15 cellular contexts compared by ENCODE assay signal in genomic region chr21:16243396-16243795, GRCh38.
A peak's percentile ranks its signal among the peaks of the same experiment; 100 is the strongest.
DNase-seq lines count a peak whose midpoint lies in the region; ATAC-seq and TF ChIP-seq lines count a peak whose summit lies in the region.
"Had no signal": no experiment of that assay in that cellular context is flagged by ENCODE, and none has a peak within 500 bp of the region (broad histone marks: within the 10 kb centered on the region; RNA-seq: fewer than 3 reads in every experiment).

No MANE protein-coding gene starts in this region.

- no peaks in the 10 kb centered on the region for H3K27me3 Mint-ChIP-seq in naive thymus-derived CD8-positive, alpha-beta T cell
- H3K27me3 Mint-ChIP-seq: CD4-positive, alpha-beta memory T cell had no signal

- H3K36me3 Mint-ChIP-seq in naive thymus-derived CD8-positive, alpha-beta T cell = peaks cover 0 to 8% (median 0%) of the 10 kb centered on the region in 3 donors
- H3K36me3 Mint-ChIP-seq: CD14-positive monocyte; CD4-positive, alpha-beta memory T cell had no signal

- ATAC-seq in naive thymus-derived CD8-positive, alpha-beta T cell = no peak
- ATAC-seq in HG03457 (IDR thresholded peaks at IDR 0.05; ENCODE audit: unreplicated experiment) = no peak
- ATAC-seq: A549 had no signal

- no peak overlapping the region for H3K4me3 Mint-ChIP-seq in naive thymus-derived CD8-positive, alpha-beta T cell
- H3K4me3 Mint-ChIP-seq: CD14-positive monocyte; CD4-positive, alpha-beta memory T cell; H9 had no signal

- H3K27ac Mint-ChIP-seq in naive thymus-derived CD8-positive, alpha-beta T cell = no peak overlapping the region
- H3K27ac Mint-ChIP-seq: CD14-positive monocyte; CD4-positive, alpha-beta memory T cell; H9 had no signal

- TF ChIP-seq CTCF in VCaP (conservative IDR thresholded peaks at IDR 0.05) = no peak

- DNase-seq in CMK (ENCODE audit: low read depth) (peak; percentile 4), medulla oblongata (ENCODE audit: extremely low spot score) (peak; percentile 58), renal cortical epithelial cell (ENCODE audit: low read depth) (peak; percentile 1), NCI-H1048 (lab: John Stamatoyannopoulos, UW) (no peak)
- DNase-seq in naive thymus-derived CD8-positive, alpha-beta T cell = no peak
- DNase-seq: AML-193; Calu3; CD4-positive, alpha-beta memory T cell; H9; KG1 had no signal

- peaks cover 0 to 9% (median 0%) of the 10 kb centered on the region in 9 donors for H3K9me3 Mint-ChIP-seq in naive thymus-derived CD8-positive, alpha-beta T cell
- H3K9me3 Mint-ChIP-seq: H9 had no signal

- POLR2A ChIA-PET in naive thymus-derived CD8-positive, alpha-beta T cell (lab: Charles Lee) = no interaction called here

- H3K27ac ChIP-seq in VCaP = peak overlapping the region; percentile 77
- H3K27ac ChIP-seq: A549, BLaER1 had no signal

- no peaks in the 10 kb centered on the region for H3K4me1 Mint-ChIP-seq in naive thymus-derived CD8-positive, alpha-beta T cell
- H3K4me1 Mint-ChIP-seq: CD4-positive, alpha-beta memory T cell had no signal

Comparison
In these comparisons a context has a peak if more than half of its experiments do, and no peak if none do; other contexts are left out.
1. DNase-seq: peak in CMK (single experiment), medulla oblongata (single experiment) and renal cortical epithelial cell (single experiment); none in NCI-H1048 (single experiment) and naive thymus-derived CD8-positive, alpha-beta T cell (0 of 10).